18 cellular contexts compared by ENCODE assay signal in the genomic region with DNA sequence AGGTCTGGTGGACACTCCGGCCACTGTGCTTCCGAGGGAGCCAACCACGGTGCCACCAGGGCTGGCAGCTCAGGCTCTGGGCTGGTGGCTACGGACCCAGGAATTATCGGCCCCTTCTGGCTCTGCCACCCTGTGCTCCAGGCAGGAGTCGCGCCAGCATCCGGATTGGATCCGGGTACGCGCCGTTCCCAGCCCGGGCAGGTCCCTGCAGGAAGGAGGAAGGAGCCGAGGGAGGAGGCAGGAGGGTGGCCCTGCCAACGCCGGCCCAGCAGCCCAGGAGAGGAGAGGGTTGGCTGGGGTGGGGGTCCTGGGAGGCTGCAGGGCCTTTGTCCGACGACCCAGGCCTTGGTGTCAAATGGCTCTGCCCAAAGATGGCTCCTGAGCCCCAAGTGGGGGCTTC.
DNase-seq lines count a peak whose midpoint lies in the region; ATAC-seq and TF ChIP-seq lines count a peak whose summit lies in the region.
"Had no signal": no experiment of that assay in that cellular context is flagged by ENCODE, and none has a peak within 500 bp of the region (broad histone marks: within the 10 kb centered on the region; RNA-seq: fewer than 3 reads in every experiment).

No MANE protein-coding gene starts in this region.

- 81 to 84% methylated on average over 18 of the region's 18 CpGs for WGBS in heart right ventricle, 2 donors
- WGBS in sigmoid colon, 2 donors: 81 to 90% methylated on average over 18 of the region's 18 CpGs
- WGBS in spleen, 5 donors: 82 to 92% (median 87%) methylated on average over 10 to 18 of the region's 18 CpGs

- TF ChIP-seq CTCF in heart right ventricle (IDR thresholded peaks at IDR 0.05) (no peak), left ventricle myocardium inferior (IDR thresholded peaks at IDR 0.05; ENCODE audit: borderline replicate concordance) (no peak), sigmoid colon (IDR thresholded peaks at IDR 0.05) (no peak), spleen (IDR thresholded peaks at IDR 0.05 in 8 of 11, conservative IDR thresholded peaks at IDR 0.05 in 3 of 11) (no peak)

- TF ChIP-seq EP300 in sigmoid colon (IDR thresholded peaks at IDR 0.05): no peak

- H3K9me3 ChIP-seq in heart right ventricle (no peaks in the 10 kb centered on the region), left ventricle myocardium inferior (replicated peaks) (no peaks in the 10 kb centered on the region), sigmoid colon (no peaks in the 10 kb centered on the region), spleen (no peaks in the 10 kb centered on the region)

- H3K27me3 ChIP-seq in heart right ventricle (peaks cover 0 to 26% (median 0%) of the 10 kb centered on the region in 7 donors), left ventricle myocardium inferior (ENCODE audit: low read depth) (no peaks in the 10 kb centered on the region), sigmoid colon (peaks cover 0 to 4% (median 0%) of the 10 kb centered on the region in 3 donors), spleen (replicated peaks in 1 of 7) (peaks cover 0 to 25% (median 6%) of the 10 kb centered on the region in 7 donors)

- TF ChIP-seq POLR2A in sigmoid colon (IDR thresholded peaks at IDR 0.05) (no peak), spleen (IDR thresholded peaks at IDR 0.05) (no peak)

- H3K36me3 ChIP-seq in heart right ventricle (peaks cover 0 to 31% (median 0%) of the 10 kb centered on the region in 9 donors), left ventricle myocardium inferior (peaks cover 22% of the 10 kb centered on the region), sigmoid colon (peaks cover 5 to 12% (median 6%) of the 10 kb centered on the region in 4 donors), spleen (peaks cover 0 to 44% (median 13%) of the 10 kb centered on the region in 6 donors)

- H3K4me1 ChIP-seq in heart right ventricle (peaks cover 14 to 39% (median 25%) of the 10 kb centered on the region in 9 donors), left ventricle myocardium inferior (peaks cover 47% of the 10 kb centered on the region), sigmoid colon (peaks cover 0 to 61% (median 55%) of the 10 kb centered on the region in 4 donors), spleen (peaks cover 0 to 13% (median 3%) of the 10 kb centered on the region in 6 donors)

- H3K4me3 ChIP-seq in heart right ventricle: no peak overlapping the region
- H3K4me3 ChIP-seq in left ventricle myocardium inferior: peak overlapping the region; percentile 0
- no peak overlapping the region for H3K4me3 ChIP-seq in sigmoid colon
- H3K4me3 ChIP-seq in spleen: no peak overlapping the region
- H3K4me3 ChIP-seq: dorsolateral prefrontal cortex, smooth muscle cell had no signal

- H3K27ac ChIP-seq in heart right ventricle (peak overlapping the region; percentile 36 to 71 (median 44)), left ventricle myocardium inferior (replicated peaks) (peak overlapping the region; percentile 68), sigmoid colon (peak overlapping the region; percentile 69 to 84 (median 81)), spleen (no peak overlapping the region)
- H3K27ac ChIP-seq: WERI-Rb-1 had no signal

- DNase-seq in heart right ventricle: peak in 1 of 2 donors; percentile 43
- no peak for DNase-seq in Right ventricle myocardium inferior (ENCODE audit: missing footprints)
- DNase-seq in left ventricle myocardium inferior: no peak
- DNase-seq in sigmoid colon: peak; percentile 86
- no peak for DNase-seq in spleen
- DNase-seq: ACHN; activated gamma-delta T cell treated with Interleukin-2 at 50 U/mL for 16 hours; dorsolateral prefrontal cortex; NCI-H187; NCI-H524 treated with DMSO at 0.1 percent for 48 hours; OCI-M1; stimulated activated naive CD4-positive, alpha-beta T cell treated with Interleukin-2 at 50 U/mL for 16 hours; SW 1271; WERI-Rb-1 had no signal

- ATAC-seq in heart right ventricle (peak in 3 of 8 donors; percentile 13 to 23 (median 20)), Right ventricle myocardium inferior (no peak), GM19395 (IDR thresholded peaks at IDR 0.05; ENCODE audit: unreplicated experiment) (no peak), GM19035 (IDR thresholded peaks at IDR 0.05; ENCODE audit: unreplicated experiment) (no peak), HG02763 (IDR thresholded peaks at IDR 0.05; ENCODE audit: unreplicated experiment) (no peak)

- intact Hi-C loops in heart right ventricle (cut with DNase I) (loop anchor here in 2 of 10 donors (2.0 to 10.0 kb wide), 2 partner anchors 47 to 111 kb away; no protein-coding TSS in a partner anchor), Right ventricle myocardium inferior (cut with DNase I) (no loop called here), left ventricle myocardium inferior (cut with micrococcal nuclease) (no loop called here), sigmoid colon (cut with DNase I) (no loop called here), spleen (cut with DNase I; ENCODE audit: low total_unique reads) (no loop called here)

Comparison
In these comparisons a context has a peak if more than half of its experiments do, and no peak if none do; other contexts are left out.
1. H3K27ac ChIP-seq: peak in heart right ventricle (10 of 10), left ventricle myocardium inferior (single experiment) and sigmoid colon (4 of 4); none in spleen (0 of 8).